ENCODE assay signal across 29 cellular contexts in genomic region chr6:24997905-24998304, GRCh38.
DNase-seq lines count a peak whose midpoint lies in the region; ATAC-seq and TF ChIP-seq lines count a peak whose summit lies in the region.
"Had no signal": no experiment of that assay in that cellular context is flagged by ENCODE, and none has a peak within 500 bp of the region (broad histone marks: within the 10 kb centered on the region; RNA-seq: fewer than 3 reads in every experiment).

No MANE protein-coding gene starts in this region.

- ATAC-seq in GM23338 (peak; percentile 81), T-helper 17 cell (no peak), GM18907 (IDR thresholded peaks at IDR 0.05; ENCODE audit: unreplicated experiment) (no peak), GM18519 (IDR thresholded peaks at IDR 0.05; ENCODE audit: low FRiP score, unreplicated experiment) (no peak)
- ATAC-seq: effector memory CD8-positive, alpha-beta T cell; foreskin keratinocyte; HepG2; left lung; natural killer cell; Panc1; pancreas had no signal

- no peaks in the 10 kb centered on the region for H4K20me1 ChIP-seq in GM23338 (replicated peaks; ENCODE audit: insufficient read depth)

- H3K27ac Mint-ChIP-seq in CD14-positive monocyte: peak overlapping the region; percentile 79 to 95 (median 92)
- peak overlapping the region; percentile 14; the same call in 1 of the 2 replicates for H3K27ac Mint-ChIP-seq in GM23338
- H3K27ac Mint-ChIP-seq in T-helper 17 cell: peak overlapping the region; percentile 57
- H3K27ac Mint-ChIP-seq in neural crest cell (ENCODE audit: unreplicated experiment): peak overlapping the region; percentile 32
- H3K27ac Mint-ChIP-seq: activated T-cell treated with anti-CD3 and anti-CD28 coated beads, Interleukin-2, amount 50 U/mL, for 24 hours; effector memory CD8-positive, alpha-beta T cell had no signal

- WGBS in lower leg skin, 2 donors: 88 to 89% methylated on average over 3 of the region's 3 CpGs

- H3K9me3 ChIP-seq in T-helper 17 cell (ENCODE audit: control insufficient read depth, low read length, poor library complexity, severe bottlenecking): no peaks in the 10 kb centered on the region
- H3K9me3 ChIP-seq: left lung, pancreas, suprapubic skin had no signal

- H3K4me1 Mint-ChIP-seq in CD14-positive monocyte (peaks cover 58% of the 10 kb centered on the region), GM23338 (peaks cover 33% of the 10 kb centered on the region), T-helper 17 cell (peaks cover 55% of the 10 kb centered on the region), neural crest cell (peaks cover 6% of the 10 kb centered on the region)

- no peak overlapping the region for H3K4me3 Mint-ChIP-seq in CD14-positive monocyte
- peak overlapping the region; percentile 10; the same call in 1 of the 3 replicates for H3K4me3 Mint-ChIP-seq in GM23338
- no peak overlapping the region for H3K4me3 Mint-ChIP-seq in T-helper 17 cell
- no peak overlapping the region for H3K4me3 Mint-ChIP-seq in neural crest cell
- H3K4me3 Mint-ChIP-seq: activated T-cell treated with anti-CD3 and anti-CD28 coated beads, Interleukin-2, amount 50 U/mL, for 24 hours; effector memory CD8-positive, alpha-beta T cell; natural killer cell had no signal

- no peak for TF ChIP-seq CTCF in CD14-positive monocyte (IDR thresholded peaks at IDR 0.05)
- no peak for TF ChIP-seq CTCF in GM23338 (conservative IDR thresholded peaks at IDR 0.05; ENCODE audit: low read depth in 2 of 2)
- TF ChIP-seq CTCF in neural crest cell (conservative IDR thresholded peaks at IDR 0.05): no peak
- no peak for TF ChIP-seq CTCF in lower leg skin (IDR thresholded peaks at IDR 0.05)

- no peak overlapping the region for H2AFZ ChIP-seq in GM23338
- H2AFZ ChIP-seq: hepatocyte had no signal

- H3K27me3 ChIP-seq in GM23338 (ENCODE audit: insufficient read depth): no peaks in the 10 kb centered on the region
- H3K27me3 ChIP-seq: cardiac muscle cell, foreskin keratinocyte, hepatocyte, left lung, pancreas, suprapubic skin had no signal

- intact Hi-C loops in CD14-positive monocyte (cut with micrococcal nuclease) (loop anchor here (5.0 to 10.0 kb wide), 3 partner anchors 46 to 73 kb away; partner anchors contain the start of gene RIPOR2 (in 1 of the 2)), lower leg skin (cut with DNase I; ENCODE audit: low total_unique reads) (no loop called here)

- H3K79me2 ChIP-seq in GM23338 (replicated peaks; ENCODE audit: insufficient read depth): no peaks in the 10 kb centered on the region
- H3K79me2 ChIP-seq: hepatocyte had no signal

- H3K9me2 ChIP-seq in GM23338 (ENCODE audit: insufficient read depth): peaks cover 13% of the 10 kb centered on the region; the same call in 1 of the 2 replicates

- H3K4me2 ChIP-seq in GM23338: peak overlapping the region; percentile 53
- H3K4me2 ChIP-seq: hepatocyte, smooth muscle cell had no signal

- no peak for TF ChIP-seq POLR2A in lower leg skin (IDR thresholded peaks at IDR 0.05)

- H3K27me3 Mint-ChIP-seq in CD14-positive monocyte (ENCODE audit: low read depth in 3 of 3): no peaks in the 10 kb centered on the region
- peaks cover 5% of the 10 kb centered on the region for H3K27me3 Mint-ChIP-seq in GM23338 (ENCODE audit: insufficient read depth, low read depth, poor library complexity)
- H3K27me3 Mint-ChIP-seq in T-helper 17 cell: no peaks in the 10 kb centered on the region
- no peaks in the 10 kb centered on the region for H3K27me3 Mint-ChIP-seq in neural crest cell (ENCODE audit: low read depth)
- H3K27me3 Mint-ChIP-seq: activated T-cell treated with anti-CD3 and anti-CD28 coated beads, Interleukin-2, amount 50 U/mL, for 24 hours; effector memory CD8-positive, alpha-beta T cell had no signal

- H3F3A ChIP-seq in GM23338 (replicated peaks; ENCODE audit: low read depth): peaks cover 10% of the 10 kb centered on the region; the same call in 1 of the 2 replicates

- H3K9me3 Mint-ChIP-seq in CD14-positive monocyte (no peaks in the 10 kb centered on the region), GM23338 (peaks cover 23% of the 10 kb centered on the region), neural crest cell (peaks cover 7% of the 10 kb centered on the region)
- H3K9me3 Mint-ChIP-seq: effector memory CD8-positive, alpha-beta T cell; natural killer cell had no signal

- DNase-seq in CD14-positive monocyte (ENCODE audit: low spot score) (no peak), GM23338 (ENCODE audit: low spot score) (peak; percentile 54), T-helper 17 cell (no peak), neural crest cell (ENCODE audit: low read depth, low spot score) (no peak), lower leg skin (ENCODE audit: low spot score in 2 of 2) (no peak)
- DNase-seq: activated CD4-positive, CD25-positive, alpha-beta regulatory T cell treated with anti-CD3 and anti-CD28 coated beads, Interleukin-2, amount 50 U/mL, for 72 hours; activated naive CD4-positive, alpha-beta T cell treated with Interleukin-2 at 50 U/mL for 16 hours; activated T-cell treated with anti-CD3 and anti-CD28 coated beads, Interleukin-2, amount 50 U/mL, for 24 hours; anterior cingulate cortex; DMS53; effector memory CD8-positive, alpha-beta T cell; foreskin keratinocyte; GF-D8; left lung; natural killer cell; NCI-H2081 treated with DMSO at 0.1 percent for 48 hours; NCI-H345; NCI-H774; pancreas; SIG-M5 had no signal

- H3K36me3 Mint-ChIP-seq in CD14-positive monocyte: no peaks in the 10 kb centered on the region
- H3K36me3 Mint-ChIP-seq in GM23338 (ENCODE audit: low read depth): peaks cover 22% of the 10 kb centered on the region
- no peaks in the 10 kb centered on the region for H3K36me3 Mint-ChIP-seq in T-helper 17 cell (ENCODE audit: low read depth)
- H3K36me3 Mint-ChIP-seq in neural crest cell (ENCODE audit: low read depth): peaks cover 4% of the 10 kb centered on the region
- H3K36me3 Mint-ChIP-seq: natural killer cell had no signal

- H3K4me3 ChIP-seq in GM23338: no peak overlapping the region
- no peak overlapping the region for H3K4me3 ChIP-seq in lower leg skin (ENCODE audit: low read depth, poor library complexity, severe bottlenecking)
- H3K4me3 ChIP-seq: cardiac muscle cell, coronary artery, hepatocyte, left lung, pancreas, smooth muscle cell, suprapubic skin had no signal

- H3K27ac ChIP-seq in GM23338 (ENCODE audit: low read depth): peak overlapping the region; percentile 79
- H3K27ac ChIP-seq: cardiac muscle cell, coronary artery, foreskin keratinocyte, hepatocyte, pancreas, suprapubic skin had no signal

- no peaks in the 10 kb centered on the region for H3K36me3 ChIP-seq in GM23338 (ENCODE audit: insufficient read depth)
- H3K36me3 ChIP-seq: cardiac muscle cell, left lung, pancreas, suprapubic skin had no signal

- peaks cover 28% of the 10 kb centered on the region for H3K4me1 ChIP-seq in GM23338 (ENCODE audit: insufficient read depth)
- H3K4me1 ChIP-seq: pancreas had no signal

TF ChIP-seq in GM23338, 12 proteins besides CTCF, POLR2A, EP300 and RAD21 (continues in another document):
- TF ChIP-seq ZNF114 (CRISPR knock-in tag; IDR thresholded peaks at IDR 0.05) (no peak), EZH2 (IDR thresholded peaks at IDR 0.05; ENCODE audit: low read depth, unreplicated experiment) (no peak), STAT1 (IDR thresholded peaks at IDR 0.05; ENCODE audit: unreplicated experiment) (no peak)

Comparison
In these comparisons a context has a peak if more than half of its experiments do, and no peak if none do; other contexts are left out.
1. H3K27ac Mint-ChIP-seq: peak in every context shown above with its lines; median percentile 92 in CD14-positive monocyte; 57 in T-helper 17 cell; 32 in neural crest cell; 14 in GM23338.